Comparison of ENCODE assay signal across 17 cellular contexts in the genomic region with DNA sequence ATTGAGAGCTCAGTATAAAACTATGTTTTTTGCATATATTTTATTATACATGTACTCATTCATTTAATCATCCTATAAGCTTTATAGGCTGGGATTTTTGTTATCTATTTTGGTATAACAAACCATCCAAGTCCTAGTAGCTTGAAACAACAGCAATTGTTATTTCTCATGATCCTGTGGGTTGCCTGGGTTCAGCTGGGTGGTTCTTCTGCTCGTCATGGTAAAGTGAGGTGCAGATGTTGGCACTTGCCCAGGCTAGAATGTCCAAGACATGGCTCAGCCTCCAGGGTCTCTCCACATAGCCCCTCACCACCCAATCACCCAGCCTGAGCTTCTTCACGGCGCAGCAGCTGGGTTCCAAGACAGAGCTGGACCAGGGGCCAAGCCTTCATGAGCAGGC. TPM values are rescaled to one million over a fixed set of nuclear protein-coding genes. Genes with fewer than 3 reads are reported as not detected.
DNase-seq lines count a peak whose midpoint lies in the region; ATAC-seq and TF ChIP-seq lines count a peak whose summit lies in the region.
"Had no signal": no experiment of that assay in that cellular context is flagged by ENCODE, and none has a peak within 500 bp of the region (broad histone marks: within the 10 kb centered on the region; RNA-seq: fewer than 3 reads in every experiment).

No MANE protein-coding gene starts in this region.

- no peak for ATAC-seq in GM23338
- no peak for ATAC-seq in memory B cell (ENCODE audit: low read depth)
- no peak for ATAC-seq in activated T-helper 17 cell treated with anti-CD3 and anti-CD28 coated beads, Interleukin-2, amount 50 U/mL, for 72 hours (replicated peaks)
- ATAC-seq: GM12878, K562 had no signal

- no peak overlapping the region for H3K4me3 Mint-ChIP-seq in GM23338
- H3K4me3 Mint-ChIP-seq in memory B cell: no peak overlapping the region
- H3K4me3 Mint-ChIP-seq in activated T-helper 17 cell treated with anti-CD3 and anti-CD28 coated beads, Interleukin-2, amount 50 U/mL, for 72 hours: no peak overlapping the region
- H3K4me3 Mint-ChIP-seq: CD14-positive monocyte; CD4-positive, alpha-beta memory T cell had no signal

- H4K20me1 ChIP-seq in GM23338 (replicated peaks; ENCODE audit: insufficient read depth) (no peaks in the 10 kb centered on the region), OCI-LY3 (ENCODE audit: insufficient read depth, low read length) (no peaks in the 10 kb centered on the region)

- H3K4me3 ChIP-seq in GM23338: no peak overlapping the region
- no peak overlapping the region for H3K4me3 ChIP-seq in OCI-LY3 (ENCODE audit: low read length)
- H3K4me3 ChIP-seq: GM12878, GM23248, K562 had no signal

- H3K9ac ChIP-seq in OCI-LY3 (ENCODE audit: low read length): no peak overlapping the region
- H3K9ac ChIP-seq: GM23248 had no signal

- H3K27me3 Mint-ChIP-seq in GM23338 (ENCODE audit: insufficient read depth, low read depth, poor library complexity) (peaks cover 13% of the 10 kb centered on the region), memory B cell (no peaks in the 10 kb centered on the region)
- H3K27me3 Mint-ChIP-seq in activated T-helper 17 cell treated with anti-CD3 and anti-CD28 coated beads, Interleukin-2, amount 50 U/mL, for 72 hours: peaks cover 14% of the 10 kb centered on the region

- H3K36me3 Mint-ChIP-seq in GM23338 (ENCODE audit: low read depth) (no peaks in the 10 kb centered on the region; the same call in 2 of the 3 replicates), memory B cell (peaks cover 9% of the 10 kb centered on the region)
- no peaks in the 10 kb centered on the region for H3K36me3 Mint-ChIP-seq in activated T-helper 17 cell treated with anti-CD3 and anti-CD28 coated beads, Interleukin-2, amount 50 U/mL, for 72 hours (ENCODE audit: low read depth)
- H3K36me3 Mint-ChIP-seq: CD4-positive, alpha-beta memory T cell had no signal

- no peaks in the 10 kb centered on the region for H3K27me3 ChIP-seq in GM23338 (ENCODE audit: insufficient read depth)
- H3K27me3 ChIP-seq in OCI-LY3 (ENCODE audit: low read depth, low read length): no peaks in the 10 kb centered on the region

- DNase-seq in GM23338 (ENCODE audit: low spot score): no peak
- no peak for DNase-seq in memory B cell (ENCODE audit: low spot score in 2 of 2)
- DNase-seq in NCI-H774 (lab: John Stamatoyannopoulos, UW): no peak
- DNase-seq in COLO829 (ENCODE audit: low spot score): no peak
- DNase-seq: AML-193; Calu3; CD4-positive, alpha-beta memory T cell; DMS79 treated with DMSO at 0.1 percent for 48 hours; EL; GM23248; H9; IMR-90 had no signal

- TF ChIP-seq CTCF in GM23338 (conservative IDR thresholded peaks at IDR 0.05; ENCODE audit: low read depth in 2 of 2): no peak
- TF ChIP-seq CTCF in OCI-LY3 (IDR thresholded peaks at IDR 0.05; ENCODE audit: low read depth, low read length): no peak

- H3K9me2 ChIP-seq in GM23338 (ENCODE audit: insufficient read depth): no peaks in the 10 kb centered on the region

- no peaks in the 10 kb centered on the region for H3K36me3 ChIP-seq in GM23338 (ENCODE audit: insufficient read depth)
- peaks cover 89% of the 10 kb centered on the region for H3K36me3 ChIP-seq in OCI-LY3 (replicated peaks; ENCODE audit: low read depth, low read length)

- H3K9me3 Mint-ChIP-seq in GM23338 (peaks cover 6% of the 10 kb centered on the region; the same call in 2 of the 3 replicates), memory B cell (no peaks in the 10 kb centered on the region)
- no peaks in the 10 kb centered on the region for H3K9me3 Mint-ChIP-seq in activated T-helper 17 cell treated with anti-CD3 and anti-CD28 coated beads, Interleukin-2, amount 50 U/mL, for 72 hours
- H3K9me3 Mint-ChIP-seq: CD14-positive monocyte had no signal

- H3K4me1 Mint-ChIP-seq in GM23338: peaks cover 39% of the 10 kb centered on the region
- peaks cover 18% of the 10 kb centered on the region for H3K4me1 Mint-ChIP-seq in memory B cell
- H3K4me1 Mint-ChIP-seq in activated T-helper 17 cell treated with anti-CD3 and anti-CD28 coated beads, Interleukin-2, amount 50 U/mL, for 72 hours: no peaks in the 10 kb centered on the region

- H3K27ac ChIP-seq in GM23338 (ENCODE audit: low read depth): no peak overlapping the region
- H3K27ac ChIP-seq in OCI-LY3 (ENCODE audit: low read length): peak overlapping the region; percentile 36; the same call in 1 of the 2 replicates
- H3K27ac ChIP-seq: GM23248 had no signal

- no peaks in the 10 kb centered on the region for H3K9me3 ChIP-seq in OCI-LY3 (ENCODE audit: insufficient read depth, low read length)

- peaks cover 23% of the 10 kb centered on the region for H3F3A ChIP-seq in GM23338 (replicated peaks; ENCODE audit: low read depth)

- no peaks in the 10 kb centered on the region for H3K79me2 ChIP-seq in GM23338 (replicated peaks; ENCODE audit: insufficient read depth)
- H3K79me2 ChIP-seq in OCI-LY3 (ENCODE audit: low read length): 0 out of 2 replicates have a peak, but pooled peaks cover 5% of the 10 kb centered on the region

- no peak overlapping the region; the same call in 1 of the 2 replicates for H3K4me2 ChIP-seq in GM23338
- H3K4me2 ChIP-seq in OCI-LY3 (ENCODE audit: low read length): no peak overlapping the region

- H3K27ac Mint-ChIP-seq in GM23338 (no peak overlapping the region), memory B cell (peak overlapping the region; percentile 4)
- no peak overlapping the region for H3K27ac Mint-ChIP-seq in activated T-helper 17 cell treated with anti-CD3 and anti-CD28 coated beads, Interleukin-2, amount 50 U/mL, for 72 hours
- H3K27ac Mint-ChIP-seq: CD4-positive, alpha-beta memory T cell had no signal

- H2AFZ ChIP-seq in GM23338: no peak overlapping the region
- H2AFZ ChIP-seq in OCI-LY3 (ENCODE audit: low read depth, low read length): no peak overlapping the region
- H2AFZ ChIP-seq: GM23248 had no signal

- H3K4me1 ChIP-seq in GM23338 (ENCODE audit: insufficient read depth) (peaks cover 25% of the 10 kb centered on the region), OCI-LY3 (ENCODE audit: low read length) (peaks cover 31% of the 10 kb centered on the region)

TF ChIP-seq in GM23338, 12 proteins besides CTCF, POLR2A, EP300 and RAD21:
- TF ChIP-seq NANOG (IDR thresholded peaks at IDR 0.05; ENCODE audit: borderline replicate concordance): no peak
- TF ChIP-seq ZNF331 (CRISPR knock-in tag; IDR thresholded peaks at IDR 0.05; ENCODE audit: low read depth): peak; percentile 94
- TF ChIP-seq, protein P1, sequence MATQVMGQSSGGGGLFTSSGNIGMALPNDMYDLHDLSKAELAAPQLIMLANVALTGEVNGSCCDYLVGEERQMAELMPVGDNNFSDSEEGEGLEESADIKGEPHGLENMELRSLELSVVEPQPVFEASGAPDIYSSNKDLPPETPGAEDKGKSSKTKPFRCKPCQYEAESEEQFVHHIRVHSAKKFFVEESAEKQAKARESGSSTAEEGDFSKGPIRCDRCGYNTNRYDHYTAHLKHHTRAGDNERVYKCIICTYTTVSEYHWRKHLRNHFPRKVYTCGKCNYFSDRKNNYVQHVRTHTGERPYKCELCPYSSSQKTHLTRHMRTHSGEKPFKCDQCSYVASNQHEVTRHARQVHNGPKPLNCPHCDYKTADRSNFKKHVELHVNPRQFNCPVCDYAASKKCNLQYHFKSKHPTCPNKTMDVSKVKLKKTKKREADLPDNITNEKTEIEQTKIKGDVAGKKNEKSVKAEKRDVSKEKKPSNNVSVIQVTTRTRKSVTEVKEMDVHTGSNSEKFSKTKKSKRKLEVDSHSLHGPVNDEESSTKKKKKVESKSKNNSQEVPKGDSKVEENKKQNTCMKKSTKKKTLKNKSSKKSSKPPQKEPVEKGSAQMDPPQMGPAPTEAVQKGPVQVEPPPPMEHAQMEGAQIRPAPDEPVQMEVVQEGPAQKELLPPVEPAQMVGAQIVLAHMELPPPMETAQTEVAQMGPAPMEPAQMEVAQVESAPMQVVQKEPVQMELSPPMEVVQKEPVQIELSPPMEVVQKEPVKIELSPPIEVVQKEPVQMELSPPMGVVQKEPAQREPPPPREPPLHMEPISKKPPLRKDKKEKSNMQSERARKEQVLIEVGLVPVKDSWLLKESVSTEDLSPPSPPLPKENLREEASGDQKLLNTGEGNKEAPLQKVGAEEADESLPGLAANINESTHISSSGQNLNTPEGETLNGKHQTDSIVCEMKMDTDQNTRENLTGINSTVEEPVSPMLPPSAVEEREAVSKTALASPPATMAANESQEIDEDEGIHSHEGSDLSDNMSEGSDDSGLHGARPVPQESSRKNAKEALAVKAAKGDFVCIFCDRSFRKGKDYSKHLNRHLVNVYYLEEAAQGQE (IDR thresholded peaks at IDR 0.05; ENCODE audit: unreplicated experiment): no peak

RNA-seq across cellular contexts. Expression of a gene that starts 20.8 kb away (rescaled TPM):
- 47.5 and 52.6 TPM in 2 replicates for total RNA-seq in GM23338 (2014; rRNA removed; shearing (Covaris generic))
- polyA plus RNA-seq in GM23338 (2016; fragmentation: Nextera tagmentation; extraction: Ambion mirVana): 20.3 and 20.4 TPM in 2 replicates
- total RNA-seq in activated T-helper 17 cell treated with anti-CD3 and anti-CD28 coated beads, Interleukin-2, amount 50 U/mL, for 72 hours: 10 to 100 TPM; 47.0 to 47.4 TPM

RNA-seq across cellular contexts. Expression of a gene that starts 36.7 kb away (rescaled TPM):
- total RNA-seq in GM23338 (2014; rRNA removed; shearing (Covaris generic)): 0.97 and 1.2 TPM in 2 replicates
- 0.43 TPM in 1 of 2 replicates, not detected in the other for polyA plus RNA-seq in GM23338 (2016; fragmentation: Nextera tagmentation; extraction: Ambion mirVana)
- under 1 TPM; 0.13 to 0.15 TPM for total RNA-seq in activated T-helper 17 cell treated with anti-CD3 and anti-CD28 coated beads, Interleukin-2, amount 50 U/mL, for 72 hours
- total RNA-seq: Calu3, GM23248, IMR-90 had no signal
- polyA plus RNA-seq: GM23248, IMR-90 had no signal
